21 cellular contexts compared by ENCODE assay signal in genomic region chr9:126388964-126389363, GRCh38.
A peak's percentile ranks its signal among the peaks of the same experiment; 100 is the strongest.
DNase-seq lines count a peak whose midpoint lies in the region; ATAC-seq and TF ChIP-seq lines count a peak whose summit lies in the region.
"Had no signal": no experiment of that assay in that cellular context is flagged by ENCODE, and none has a peak within 500 bp of the region (broad histone marks: within the 10 kb centered on the region; RNA-seq: fewer than 3 reads in every experiment).

No MANE protein-coding gene starts in this region.

- peaks cover 74% of the 10 kb centered on the region; the same call in 1 of the 2 replicates for H3K36me3 ChIP-seq in Loucy (ENCODE audit: insufficient read depth, low read length)
- peaks cover 0 to 36% (median 11%) of the 10 kb centered on the region in 4 donors for H3K36me3 ChIP-seq in upper lobe of left lung

- no peak for TF ChIP-seq POLR2A in upper lobe of left lung (IDR thresholded peaks at IDR 0.05)

- 46% methylated on average over 1 of the region's 1 CpG; no CpG with 5 or more reads in 1 of the 2 donors for WGBS in upper lobe of left lung, 2 donors

- H3K27ac ChIP-seq in layer of hippocampus (ENCODE audit: low read depth, low read length), result peak overlapping the region; percentile 42
- peak overlapping the region in 3 of 4 donors; percentile 59 to 85 (median 81) for H3K27ac ChIP-seq in upper lobe of left lung
- H3K27ac ChIP-seq: 22Rv1, KMS-11, RWPE1 had no signal

- peak overlapping the region; percentile 50 for H3K9ac ChIP-seq in Loucy (ENCODE audit: low read depth, low read length, poor library complexity, severe bottlenecking)
- H3K9ac ChIP-seq: KMS-11 had no signal

- no peak overlapping the region for H3K4me2 ChIP-seq in Loucy (ENCODE audit: low read depth, low read length, poor library complexity, severe bottlenecking)

- TF ChIP-seq EP300 in upper lobe of left lung (IDR thresholded peaks at IDR 0.05), result no peak

- 0 out of 2 replicates have a peak, but pooled peaks cover 11% of the 10 kb centered on the region for H3K79me2 ChIP-seq in Loucy (ENCODE audit: insufficient read depth, low read length)

- H3F3A ChIP-seq in Loucy (ENCODE audit: low read depth), result no peaks in the 10 kb centered on the region

- DNase-seq in NCI-H345 (lab: John Stamatoyannopoulos, UW) (peak; percentile 25), NCI-H345 treated with DMSO at 0.1 percent for 48 hours (lab: John Stamatoyannopoulos, UW; ENCODE audit: unreplicated experiment) (no peak), upper lobe of left lung (no peak), mesenteric fat pad (ENCODE audit: low spot score) (no peak), NCI-H2107 (lab: John Stamatoyannopoulos, UW) (no peak)
- DNase-seq: AML-193, Caco-2, GDM1, H7, NCI-H1417 treated with DMSO at 0.1 percent for 48 hours, NCI-H1930, NCI-H446 treated with DMSO at 0.1 percent for 48 hours, NCI-H748 treated with DMSO at 0.1 percent for 48 hours, PC-3, SIG-M5 had no signal

- H3K4me3 ChIP-seq in Loucy (ENCODE audit: low read length, poor library complexity, severe bottlenecking) (no peak overlapping the region), upper lobe of left lung (no peak overlapping the region)

- H3K27me3 ChIP-seq in Loucy (ENCODE audit: insufficient read depth, low read length, poor library complexity, severe bottlenecking), result no peaks in the 10 kb centered on the region
- no peaks in the 10 kb centered on the region for H3K27me3 ChIP-seq in layer of hippocampus (ENCODE audit: control insufficient read depth, insufficient read depth, low read length)
- H3K27me3 ChIP-seq in upper lobe of left lung, result no peaks in the 10 kb centered on the region

- no peak overlapping the region for H2AFZ ChIP-seq in Loucy (ENCODE audit: low read length)

- H3K9me3 ChIP-seq in Loucy (ENCODE audit: insufficient read depth, low read depth, low read length) (no peaks in the 10 kb centered on the region), upper lobe of left lung (no peaks in the 10 kb centered on the region)
- H3K9me3 ChIP-seq: Caco-2 had no signal

- no peaks in the 10 kb centered on the region for H4K20me1 ChIP-seq in Loucy (ENCODE audit: insufficient read depth, low read length, poor library complexity, severe bottlenecking)

- TF ChIP-seq CTCF in Loucy (conservative IDR thresholded peaks at IDR 0.05; ENCODE audit: low read length), result no peak
- TF ChIP-seq CTCF in upper lobe of left lung (IDR thresholded peaks at IDR 0.05), result no peak

- no peak for ATAC-seq in upper lobe of left lung (ENCODE audit: low FRiP score in 2 of 2)
- no peak for ATAC-seq in HG03175 (IDR thresholded peaks at IDR 0.05; ENCODE audit: unreplicated experiment)
- ATAC-seq: PC-3 had no signal

- no peaks in the 10 kb centered on the region for H3K9me2 ChIP-seq in Loucy (replicated peaks; ENCODE audit: low read depth, low read length)

- H3K4me1 ChIP-seq in Loucy (ENCODE audit: insufficient read depth, low read length, poor library complexity, severe bottlenecking), result peaks cover 26% of the 10 kb centered on the region
- peaks cover 45 to 72% (median 60%) of the 10 kb centered on the region in 4 donors for H3K4me1 ChIP-seq in upper lobe of left lung
- H3K4me1 ChIP-seq: Caco-2 had no signal
